18 cellular contexts compared by ENCODE assay signal in genomic region chr14:45082420-45082819, GRCh38. TPM values are rescaled to one million over a fixed set of nuclear protein-coding genes. Genes with fewer than 3 reads are reported as not detected.
DNase-seq lines count a peak whose midpoint lies in the region; ATAC-seq and TF ChIP-seq lines count a peak whose summit lies in the region.
"Had no signal": no experiment of that assay in that cellular context is flagged by ENCODE, and none has a peak within 500 bp of the region (broad histone marks: within the 10 kb centered on the region; RNA-seq: fewer than 3 reads in every experiment).

No MANE protein-coding gene starts in this region.

- POLR2A ChIA-PET in activated CD8-positive, alpha-beta T cell treated with anti-CD3 and anti-CD28 coated beads for 36 hours (lab: Charles Lee), result interaction anchor here (3.1 kb wide), 1 partner anchor 121 kb away, joined by 21 read pairs; the partner anchor contains the start of genes KLHL28 and TOGARAM1
- POLR2A ChIA-PET in activated CD8-positive, alpha-beta T cell treated with anti-CD3 and anti-CD28 coated beads, Interleukin-2, amount 10 ng/mL, durations not matched to agents 7 days and 5 days (lab: Charles Lee), result no interaction called here
- POLR2A ChIA-PET in Panc1 (lab: Charles Lee), result interaction anchor here (0.5 kb wide), 1 partner anchor 23 kb away, joined by 9 read pairs; no protein-coding TSS in a partner anchor

- peak overlapping the region; percentile 94 for H2AFZ ChIP-seq in parathyroid adenoma

- in situ Hi-C loops in Panc1 (cut with HindIII; ENCODE audit: low pct_unique_long_range_greater_than_20kb, low sequenced_read_pairs), result no loop called here

- peaks cover 8% of the 10 kb centered on the region for H3K36me3 ChIP-seq in Panc1 (ENCODE audit: control insufficient read depth, insufficient read depth, low read length)
- H3K36me3 ChIP-seq in parathyroid adenoma (ENCODE audit: control insufficient read depth, insufficient read depth, low read length), result no peaks in the 10 kb centered on the region
- H3K36me3 ChIP-seq: gastroesophageal sphincter, transverse colon had no signal

- no peak for ATAC-seq in activated CD8-positive, alpha-beta T cell treated with anti-CD3 and anti-CD28 coated beads for 36 hours
- ATAC-seq in activated CD8-positive, alpha-beta T cell treated with anti-CD3 and anti-CD28 coated beads, Interleukin-2, amount 10 ng/mL, durations not matched to agents 7 days and 5 days, result no peak
- no peak for ATAC-seq in Panc1
- no peak for ATAC-seq in HG03095 (IDR thresholded peaks at IDR 0.05; ENCODE audit: unreplicated experiment)
- ATAC-seq: gastroesophageal sphincter had no signal

- H3K27ac ChIP-seq in Panc1 (ENCODE audit: low read length) (peak overlapping the region; percentile 26; the same call in 1 of the 2 replicates), parathyroid adenoma (no peak overlapping the region)
- H3K27ac ChIP-seq: coronary artery, gastroesophageal sphincter had no signal

- H3K4me1 Mint-ChIP-seq in activated CD8-positive, alpha-beta T cell treated with anti-CD3 and anti-CD28 coated beads for 36 hours (ENCODE audit: low read depth), result peaks cover 32% of the 10 kb centered on the region
- peaks cover 38% of the 10 kb centered on the region for H3K4me1 Mint-ChIP-seq in activated CD8-positive, alpha-beta T cell treated with anti-CD3 and anti-CD28 coated beads, Interleukin-2, amount 10 ng/mL, durations not matched to agents 7 days and 5 days (ENCODE audit: low read depth)

- H3K4me1 ChIP-seq in Panc1 (ENCODE audit: control insufficient read depth, insufficient read depth, low read length) (peaks cover 8% of the 10 kb centered on the region), parathyroid adenoma (peaks cover 3% of the 10 kb centered on the region)

- H3K27me3 Mint-ChIP-seq in activated CD8-positive, alpha-beta T cell treated with anti-CD3 and anti-CD28 coated beads for 36 hours, result no peaks in the 10 kb centered on the region
- no peaks in the 10 kb centered on the region for H3K27me3 Mint-ChIP-seq in activated CD8-positive, alpha-beta T cell treated with anti-CD3 and anti-CD28 coated beads, Interleukin-2, amount 10 ng/mL, durations not matched to agents 7 days and 5 days (ENCODE audit: low read depth)
- H3K27me3 Mint-ChIP-seq: activated B cell treated with CpG ODN at 0.5 μM for 24 hours had no signal

- H3K9me3 Mint-ChIP-seq in activated CD8-positive, alpha-beta T cell treated with anti-CD3 and anti-CD28 coated beads for 36 hours, result no peaks in the 10 kb centered on the region
- H3K9me3 Mint-ChIP-seq in activated CD8-positive, alpha-beta T cell treated with anti-CD3 and anti-CD28 coated beads, Interleukin-2, amount 10 ng/mL, durations not matched to agents 7 days and 5 days (ENCODE audit: insufficient read depth), result no peaks in the 10 kb centered on the region
- H3K9me3 Mint-ChIP-seq: activated B cell treated with CpG ODN at 0.5 μM for 24 hours, HFFc6 had no signal

- peaks cover 22% of the 10 kb centered on the region for H3K79me2 ChIP-seq in parathyroid adenoma

- H3K36me3 Mint-ChIP-seq in activated CD8-positive, alpha-beta T cell treated with anti-CD3 and anti-CD28 coated beads for 36 hours (ENCODE audit: low read depth), result peaks cover 14% of the 10 kb centered on the region
- H3K36me3 Mint-ChIP-seq in activated CD8-positive, alpha-beta T cell treated with anti-CD3 and anti-CD28 coated beads, Interleukin-2, amount 10 ng/mL, durations not matched to agents 7 days and 5 days (ENCODE audit: low read depth), result peaks cover 10% of the 10 kb centered on the region

- no peak for TF ChIP-seq CTCF in activated CD8-positive, alpha-beta T cell treated with anti-CD3 and anti-CD28 coated beads for 36 hours (IDR thresholded peaks at IDR 0.05)
- TF ChIP-seq CTCF in Panc1 (IDR thresholded peaks at IDR 0.05), result no peak
- no peak for TF ChIP-seq CTCF in epithelial cell of proximal tubule (conservative IDR thresholded peaks at IDR 0.05; ENCODE audit: low read depth, low read length)
- TF ChIP-seq CTCF in parathyroid adenoma (IDR thresholded peaks at IDR 0.05), result no peak

- no peak overlapping the region for H3K4me2 ChIP-seq in parathyroid adenoma (ENCODE audit: low read length)

- BruUV-seq in Panc1 (replicated peaks; lab: Mats Ljungman, UMichigan), result no TSS peak

- H3K27ac Mint-ChIP-seq in activated CD8-positive, alpha-beta T cell treated with anti-CD3 and anti-CD28 coated beads for 36 hours, result peak overlapping the region; percentile 42
- H3K27ac Mint-ChIP-seq in activated CD8-positive, alpha-beta T cell treated with anti-CD3 and anti-CD28 coated beads, Interleukin-2, amount 10 ng/mL, durations not matched to agents 7 days and 5 days, result no peak overlapping the region
- H3K27ac Mint-ChIP-seq: HFFc6 had no signal

- no peak overlapping the region for H3K9ac ChIP-seq in parathyroid adenoma

- no peak for DNase-seq in activated CD8-positive, alpha-beta T cell treated with anti-CD3 and anti-CD28 coated beads for 36 hours
- no peak for DNase-seq in activated CD8-positive, alpha-beta T cell treated with anti-CD3 and anti-CD28 coated beads, Interleukin-2, amount 10 ng/mL, durations not matched to agents 7 days and 5 days
- DNase-seq in Panc1 (ENCODE audit: low read depth, low spot score) (no peak), epithelial cell of proximal tubule (ENCODE audit: low read depth) (no peak), GM19238 (ENCODE audit: insufficient read length, low spot score) (no peak), mesenteric fat pad (ENCODE audit: low spot score) (no peak)
- DNase-seq: activated B cell treated with CpG ODN at 0.5 μM for 24 hours; activated effector memory CD4-positive, alpha-beta T cell treated with anti-CD3 and anti-CD28 coated beads, Interleukin-2, amount 50 U/mL, for 16 hours; DMS79 treated with DMSO at 0.1 percent for 48 hours; HFFc6; NCI-H1436 treated with DMSO at 0.1 percent for 48 hours; stimulated activated CD4-positive, alpha-beta T cell treated with anti-CD3 and anti-CD28 coated beads, Interleukin-15, amount 100 ng/mL, for 24 hours; stimulated activated naive CD4-positive, alpha-beta T cell; transverse colon had no signal

- CTCF ChIA-PET in activated CD8-positive, alpha-beta T cell treated with anti-CD3 and anti-CD28 coated beads for 36 hours (lab: Charles Lee), result no interaction called here
- CTCF ChIA-PET in activated CD8-positive, alpha-beta T cell treated with anti-CD3 and anti-CD28 coated beads, Interleukin-2, amount 10 ng/mL, durations not matched to agents 7 days and 5 days (lab: Charles Lee), result no interaction called here
- CTCF ChIA-PET in Panc1 (lab: Charles Lee), result no interaction called here

- intact Hi-C loops in activated CD8-positive, alpha-beta T cell treated with anti-CD3 and anti-CD28 coated beads for 36 hours (cut with micrococcal nuclease), result loop anchor here (10.0 kb wide), 1 partner anchor 188 kb away; a partner anchor contains a TSS
- intact Hi-C loops in Panc1 (cut with micrococcal nuclease; ENCODE audit: unreplicated experiment), result no loop called here

- H3K4me3 Mint-ChIP-seq in activated CD8-positive, alpha-beta T cell treated with anti-CD3 and anti-CD28 coated beads for 36 hours, result no peak overlapping the region
- no peak overlapping the region for H3K4me3 Mint-ChIP-seq in activated CD8-positive, alpha-beta T cell treated with anti-CD3 and anti-CD28 coated beads, Interleukin-2, amount 10 ng/mL, durations not matched to agents 7 days and 5 days
- H3K4me3 Mint-ChIP-seq: HFFc6 had no signal

- H3K9me3 ChIP-seq in Panc1 (ENCODE audit: control insufficient read depth, insufficient read depth, low read depth, low read length), result no peaks in the 10 kb centered on the region
- H3K9me3 ChIP-seq in parathyroid adenoma (ENCODE audit: control insufficient read depth, low read length), result no peaks in the 10 kb centered on the region
- H3K9me3 ChIP-seq: gastroesophageal sphincter, transverse colon had no signal

- H3K27me3 ChIP-seq in Panc1 (ENCODE audit: control insufficient read depth, insufficient read depth, low read length) (no peaks in the 10 kb centered on the region), parathyroid adenoma (ENCODE audit: control insufficient read depth, insufficient read depth, low read length) (no peaks in the 10 kb centered on the region)
- H3K27me3 ChIP-seq: gastroesophageal sphincter, transverse colon had no signal

- no peak overlapping the region for H3K4me3 ChIP-seq in Panc1 (ENCODE audit: low read depth in 2 of 2, low read length in 2 of 2)
- H3K4me3 ChIP-seq in epithelial cell of proximal tubule (ENCODE audit: low read depth, low read length), result peak overlapping the region; percentile 15
- no peak overlapping the region for H3K4me3 ChIP-seq in parathyroid adenoma (ENCODE audit: low read depth, low read length)
- H3K4me3 ChIP-seq: coronary artery, gastroesophageal sphincter, transverse colon had no signal

RNA-seq across cellular contexts. Expression of gene PRPF39, which starts 1.5 kb away (rescaled TPM):
- total RNA-seq in activated CD8-positive, alpha-beta T cell treated with anti-CD3 and anti-CD28 coated beads for 36 hours, result 10 to 100 TPM; 45.7 to 48.3 TPM
- total RNA-seq in activated CD8-positive, alpha-beta T cell treated with anti-CD3 and anti-CD28 coated beads, Interleukin-2, amount 10 ng/mL, durations not matched to agents 7 days and 5 days, result 10 to 100 TPM; 41.0 to 41.6 TPM
- total RNA-seq in Panc1 (2021; ENCODE audit: unreplicated experiment) (30.7 TPM), epithelial cell of proximal tubule (12.7 and 16.4 TPM in 2 replicates), mesenteric fat pad (26.9 TPM)
- 17.4 TPM for polyA plus RNA-seq in Panc1 (2012; ENCODE audit: insufficient read length)

RNA-seq across cellular contexts. Expression of gene FKBP3, which starts 51.9 kb away (rescaled TPM):
- 10 to 100 TPM; 65.6 to 66.4 TPM for total RNA-seq in activated CD8-positive, alpha-beta T cell treated with anti-CD3 and anti-CD28 coated beads for 36 hours
- total RNA-seq in activated CD8-positive, alpha-beta T cell treated with anti-CD3 and anti-CD28 coated beads, Interleukin-2, amount 10 ng/mL, durations not matched to agents 7 days and 5 days, result 10 to 100 TPM; 70.2 to 74.9 TPM
- total RNA-seq in Panc1 (2021; ENCODE audit: unreplicated experiment) (47.4 TPM), epithelial cell of proximal tubule (65.8 and 74.9 TPM in 2 replicates), mesenteric fat pad (36.6 TPM)
- 29.5 TPM for polyA plus RNA-seq in Panc1 (2012; ENCODE audit: insufficient read length)

RNA-seq across cellular contexts. Expression of gene FANCM, which starts 53.3 kb away (rescaled TPM):
- 10 to 100 TPM; 15.8 to 17.0 TPM for total RNA-seq in activated CD8-positive, alpha-beta T cell treated with anti-CD3 and anti-CD28 coated beads for 36 hours
- 10 to 100 TPM; 17.2 to 20.2 TPM for total RNA-seq in activated CD8-positive, alpha-beta T cell treated with anti-CD3 and anti-CD28 coated beads, Interleukin-2, amount 10 ng/mL, durations not matched to agents 7 days and 5 days
- total RNA-seq in Panc1 (2021; ENCODE audit: unreplicated experiment), result 6.6 TPM
- 1.1 TPM for polyA plus RNA-seq in Panc1 (2012; ENCODE audit: insufficient read length)
- total RNA-seq in epithelial cell of proximal tubule, result 3.9 and 11.7 TPM in 2 replicates
- total RNA-seq in mesenteric fat pad, result 6.1 TPM
